ENCODE assay signal across 12 cellular contexts in the genomic region with DNA sequence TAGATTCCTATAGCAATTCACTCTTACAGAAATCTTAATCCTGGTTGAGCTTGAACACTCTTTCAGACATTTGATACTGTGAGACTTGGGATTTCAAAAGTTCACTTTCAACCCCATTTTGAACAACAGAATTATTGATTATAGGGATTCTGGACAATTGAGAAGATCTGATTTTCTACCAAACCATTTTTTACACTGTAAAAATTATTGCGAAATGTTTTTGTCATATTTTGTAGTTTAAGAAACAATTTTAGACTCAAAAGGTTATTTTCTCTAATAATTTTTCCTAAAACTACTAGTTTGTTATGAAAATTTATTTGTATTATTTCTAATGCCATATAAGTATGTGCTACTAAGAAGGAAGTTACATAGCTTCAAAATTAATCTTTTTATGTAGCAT.
"Had no signal": no experiment of that assay in that cellular context is flagged by ENCODE, and none has a peak within 500 bp of the region (broad histone marks: within the 10 kb centered on the region; RNA-seq: fewer than 3 reads in every experiment).

No MANE protein-coding gene starts in this region.

- H3K9me3 ChIP-seq: adrenal gland, prostate gland had no signal

- H3K4me3 Mint-ChIP-seq: activated CD4-positive, alpha-beta T cell treated with anti-CD3 and anti-CD28 coated beads for 36 hours; activated naive CD4-positive, alpha-beta T cell treated with anti-CD3 and anti-CD28 coated beads, Interleukin-2, amount 50 U/mL, for 24 hours; endodermal cell; neural crest cell; stimulated activated naive CD8-positive, alpha-beta T cell treated with anti-CD3 and anti-CD28 coated beads, Interleukin-15, amount 100 ng/mL, for 72 hours; T-helper 2 cell treated with Interferon-gamma antibody and Interleukin-4, amounts not matched to agents 5 μg/mL and 100 μg/mL, for 36 hours; WTC11 had no signal

- H3K4me1 Mint-ChIP-seq: activated naive CD4-positive, alpha-beta T cell treated with anti-CD3 and anti-CD28 coated beads, Interleukin-2, amount 50 U/mL, for 24 hours; stimulated activated naive CD8-positive, alpha-beta T cell treated with anti-CD3 and anti-CD28 coated beads, Interleukin-15, amount 100 ng/mL, for 72 hours had no signal

- H3K27me3 Mint-ChIP-seq: activated CD4-positive, alpha-beta T cell treated with anti-CD3 and anti-CD28 coated beads for 36 hours; activated naive CD4-positive, alpha-beta T cell treated with anti-CD3 and anti-CD28 coated beads, Interleukin-2, amount 50 U/mL, for 24 hours; stimulated activated naive CD8-positive, alpha-beta T cell treated with anti-CD3 and anti-CD28 coated beads, Interleukin-15, amount 100 ng/mL, for 72 hours had no signal

- H3K27me3 ChIP-seq: adrenal gland had no signal

- H3K4me3 ChIP-seq: prostate gland, skin epidermis had no signal

- H3K27ac ChIP-seq: prostate gland, skin epidermis had no signal

- DNase-seq: activated gamma-delta T cell, endodermal cell had no signal

- FAIRE-seq: TTC549 had no signal

- H3K27ac Mint-ChIP-seq: activated CD4-positive, alpha-beta T cell treated with anti-CD3 and anti-CD28 coated beads for 36 hours; activated naive CD4-positive, alpha-beta T cell treated with anti-CD3 and anti-CD28 coated beads, Interleukin-2, amount 50 U/mL, for 24 hours; endodermal cell; stimulated activated naive CD8-positive, alpha-beta T cell treated with anti-CD3 and anti-CD28 coated beads, Interleukin-15, amount 100 ng/mL, for 72 hours; T-helper 2 cell treated with Interferon-gamma antibody and Interleukin-4, amounts not matched to agents 5 μg/mL and 100 μg/mL, for 36 hours; WTC11 had no signal

- H3K4me1 ChIP-seq: prostate gland had no signal

- H3K36me3 ChIP-seq: adrenal gland, prostate gland had no signal

- H3K9me3 Mint-ChIP-seq: activated naive CD4-positive, alpha-beta T cell treated with anti-CD3 and anti-CD28 coated beads, Interleukin-2, amount 50 U/mL, for 24 hours; neural crest cell; stimulated activated naive CD8-positive, alpha-beta T cell treated with anti-CD3 and anti-CD28 coated beads, Interleukin-15, amount 100 ng/mL, for 72 hours; T-helper 2 cell treated with Interferon-gamma antibody and Interleukin-4, amounts not matched to agents 5 μg/mL and 100 μg/mL, for 36 hours had no signal
